9 cellular contexts compared by ENCODE assay signal in genomic region chr12:64180951-64181350, GRCh38. TPM values are rescaled to one million over a fixed set of nuclear protein-coding genes. Genes with fewer than 3 reads are reported as not detected.
DNase-seq lines count a peak whose midpoint lies in the region; ATAC-seq and TF ChIP-seq lines count a peak whose summit lies in the region.
"Had no signal": no experiment of that assay in that cellular context is flagged by ENCODE, and none has a peak within 500 bp of the region (broad histone marks: within the 10 kb centered on the region; RNA-seq: fewer than 3 reads in every experiment).

No MANE protein-coding gene starts in this region.

- peak; percentile 9 for ATAC-seq in left lobe of liver
- ATAC-seq in upper lobe of left lung (ENCODE audit: low FRiP score in 2 of 2): peak; percentile 42 to 58
- no peak for ATAC-seq in HG03378 (IDR thresholded peaks at IDR 0.05; ENCODE audit: unreplicated experiment)
- no peak for ATAC-seq in HG02970 (IDR thresholded peaks at IDR 0.05; ENCODE audit: low FRiP score, unreplicated experiment)
- ATAC-seq: activated T-cell treated with anti-CD3 and anti-CD28 coated beads, Interleukin-2, amount 50 U/mL, for 4 hours had no signal

- peak overlapping the region; percentile 91 for H3K27ac Mint-ChIP-seq in chondrocyte (ENCODE audit: unreplicated experiment)
- H3K27ac Mint-ChIP-seq: T-helper 1 cell treated with Interleukin-12 subunit alpha and Interleukin-12 subunit beta and Interleukin-4 antibody, amounts not matched to agents 30 μg/mL and 1 μg/mL, for 36 hours had no signal

- no peak overlapping the region for H3K4me3 Mint-ChIP-seq in chondrocyte (ENCODE audit: unreplicated experiment)
- H3K4me3 Mint-ChIP-seq: activated T-cell treated with anti-CD3 and anti-CD28 coated beads, Interleukin-2, amount 50 U/mL, for 4 hours; T-helper 1 cell treated with Interleukin-12 subunit alpha and Interleukin-12 subunit beta and Interleukin-4 antibody, amounts not matched to agents 30 μg/mL and 1 μg/mL, for 36 hours had no signal

- peaks cover 50% of the 10 kb centered on the region for H3K4me1 Mint-ChIP-seq in chondrocyte (ENCODE audit: low read depth)

- no peaks in the 10 kb centered on the region for H3K27me3 Mint-ChIP-seq in chondrocyte (ENCODE audit: low read depth)

- no peaks in the 10 kb centered on the region for H3K36me3 Mint-ChIP-seq in chondrocyte (ENCODE audit: low read depth)

- H3K36me3 ChIP-seq in upper lobe of left lung: no peaks in the 10 kb centered on the region

- TF ChIP-seq CTCF in chondrocyte (IDR thresholded peaks at IDR 0.05): no peak
- no peak for TF ChIP-seq CTCF in upper lobe of left lung (IDR thresholded peaks at IDR 0.05)

- 44 to 64% methylated on average over 5 of the region's 5 CpGs for WGBS in upper lobe of left lung, 2 donors

- H3K4me1 ChIP-seq in upper lobe of left lung: peaks cover 6 to 21% (median 9%) of the 10 kb centered on the region in 4 donors

- TF ChIP-seq EP300 in Ishikawa (IDR thresholded peaks at IDR 0.05; ENCODE audit: borderline replicate concordance) (no peak), upper lobe of left lung (IDR thresholded peaks at IDR 0.05) (no peak)

- DNase-seq in chondrocyte (ENCODE audit: low spot score) (no peak), left lobe of liver (ENCODE audit: low spot score) (no peak), upper lobe of left lung (no peak), midbrain (lab: John Stamatoyannopoulos, UW) (no peak)
- DNase-seq: activated T-cell treated with anti-CD3 and anti-CD28 coated beads, Interleukin-2, amount 50 U/mL, for 4 hours had no signal

- no peak for TF ChIP-seq RAD21 in Ishikawa (IDR thresholded peaks at IDR 0.05; ENCODE audit: low read depth)

- no peaks in the 10 kb centered on the region for H3K9me3 Mint-ChIP-seq in chondrocyte (ENCODE audit: low read depth)
- H3K9me3 Mint-ChIP-seq: activated T-cell treated with anti-CD3 and anti-CD28 coated beads, Interleukin-2, amount 50 U/mL, for 4 hours; T-helper 1 cell treated with Interleukin-12 subunit alpha and Interleukin-12 subunit beta and Interleukin-4 antibody, amounts not matched to agents 30 μg/mL and 1 μg/mL, for 36 hours had no signal

- peak overlapping the region in 2 of 4 donors; percentile 16 to 50 for H3K27ac ChIP-seq in upper lobe of left lung

- no peaks in the 10 kb centered on the region for H3K9me3 ChIP-seq in upper lobe of left lung

- no peak overlapping the region for H3K4me3 ChIP-seq in upper lobe of left lung

- TF ChIP-seq POLR2A in upper lobe of left lung (IDR thresholded peaks at IDR 0.05): no peak

- no peaks in the 10 kb centered on the region for H3K27me3 ChIP-seq in upper lobe of left lung

TF ChIP-seq in Ishikawa, 13 proteins besides CTCF, POLR2A, EP300 and RAD21:
- TF ChIP-seq TAF1 (IDR thresholded peaks at IDR 0.05; ENCODE audit: low read depth) (0 out of 2 replicates have a peak, but pooled peaks have one; percentile 4), CREB1 (IDR thresholded peaks at IDR 0.05; ENCODE audit: low read depth) (no peak)

RNA-seq across cellular contexts. Expression of gene KICS2, which starts 41.1 kb away (rescaled TPM):
- total RNA-seq in chondrocyte (2.9 to 4.2 TPM (median 3.1 TPM) in 3 replicates), left lobe of liver (6.9 TPM), upper lobe of left lung (10 to 100 TPM in 4 of 6 donors, 1 to 10 TPM in 2; 6.0 to 16.6 (median 11.6) TPM)

Comparison
In these comparisons a context has a peak if more than half of its experiments do, and no peak if none do; other contexts are left out.
1. ATAC-seq: peak in left lobe of liver (single experiment) and upper lobe of left lung (2 of 2); none in HG03378 (single experiment) and HG02970 (single experiment).